In the genomic region with DNA sequence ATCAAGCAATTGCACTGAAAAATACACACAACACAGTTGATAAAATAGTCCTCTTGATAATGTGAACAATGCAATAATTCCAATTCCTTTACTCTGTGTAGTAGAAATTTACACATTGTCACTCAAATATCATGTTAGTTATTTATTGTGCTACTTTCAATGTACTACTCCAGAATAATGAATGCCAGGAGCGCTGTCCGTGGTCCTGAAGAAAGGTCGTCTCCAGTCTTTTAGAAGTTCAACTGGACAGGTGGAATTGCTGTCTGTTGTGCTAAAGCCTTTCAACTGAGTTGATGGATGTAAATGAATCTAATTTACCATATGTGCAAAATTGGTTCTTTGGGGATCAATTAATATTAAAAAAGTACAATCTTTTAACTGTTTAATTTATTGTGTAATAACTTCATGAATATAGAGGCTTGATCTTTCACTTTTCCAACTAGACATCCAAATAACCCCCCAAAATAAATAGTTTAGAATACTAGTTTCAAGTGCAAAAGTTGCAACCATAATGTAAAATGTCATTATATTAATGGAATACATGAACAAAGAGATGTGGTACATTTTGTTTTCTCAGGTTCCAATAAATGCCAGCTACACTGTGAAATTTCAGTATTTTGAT, we compare ENCODE assay signal across 10 cellular contexts. TPM values are rescaled to one million over a fixed set of nuclear protein-coding genes. Genes with fewer than 3 reads are reported as not detected.
A peak's percentile ranks its signal among the peaks of the same experiment; 100 is the strongest.
DNase-seq lines count a peak whose midpoint lies in the region; ATAC-seq and TF ChIP-seq lines count a peak whose summit lies in the region.
"Had no signal": no experiment of that assay in that cellular context is flagged by ENCODE, and none has a peak within 500 bp of the region (broad histone marks: within the 10 kb centered on the region; RNA-seq: fewer than 3 reads in every experiment).

No MANE protein-coding gene starts in this region.

- H3K27ac Mint-ChIP-seq in endothelial cell (ENCODE audit: unreplicated experiment) (no peak overlapping the region), progenitor cell of endocrine pancreas (no peak overlapping the region)
- H3K27ac Mint-ChIP-seq in stimulated activated effector memory CD8-positive, alpha-beta T cell treated with anti-CD3 and anti-CD28 coated beads, Interleukin-12 subunit alpha, Interleukin-12 subunit beta, amount 100 ng/mL, for 72 hours, result no peak overlapping the region
- H3K27ac Mint-ChIP-seq: stimulated activated naive CD8-positive, alpha-beta T cell treated with anti-CD3 and anti-CD28 coated beads, Interleukin-15, amount 100 ng/mL, for 72 hours; T-helper 1 cell treated with Interleukin-12 subunit alpha and Interleukin-12 subunit beta and Interleukin-4 antibody, amounts not matched to agents 30 μg/mL and 1 μg/mL, for 36 hours had no signal

- ATAC-seq in Right ventricle myocardium superior (ENCODE audit: poor library complexity) (no peak), RWPE2 (ENCODE audit: low read depth) (0 out of 3 replicates have a peak, but pooled peaks have one; percentile 37), HG02938 (IDR thresholded peaks at IDR 0.05; ENCODE audit: unreplicated experiment) (no peak)
- ATAC-seq in stimulated activated effector memory CD8-positive, alpha-beta T cell treated with anti-CD3 and anti-CD28 coated beads, Interleukin-12 subunit alpha, Interleukin-12 subunit beta, amount 100 ng/mL, for 72 hours, result no peak
- ATAC-seq: stimulated activated naive CD8-positive, alpha-beta T cell treated with anti-CD3 and anti-CD28 coated beads, Interleukin-15, amount 100 ng/mL, for 72 hours had no signal

- H3K4me3 ChIP-seq in RWPE2 (ENCODE audit: severe bottlenecking) (no peak overlapping the region), uterus (no peak overlapping the region)

- H3K36me3 Mint-ChIP-seq in endothelial cell (ENCODE audit: low read depth, unreplicated experiment) (no peaks in the 10 kb centered on the region), progenitor cell of endocrine pancreas (ENCODE audit: insufficient read depth) (no peaks in the 10 kb centered on the region)
- H3K36me3 Mint-ChIP-seq in stimulated activated effector memory CD8-positive, alpha-beta T cell treated with anti-CD3 and anti-CD28 coated beads, Interleukin-12 subunit alpha, Interleukin-12 subunit beta, amount 100 ng/mL, for 72 hours, result no peaks in the 10 kb centered on the region

- H3K27me3 ChIP-seq in RWPE2 (ENCODE audit: insufficient read depth, poor library complexity, severe bottlenecking), result peaks cover 35% of the 10 kb centered on the region
- peaks cover 0 to 39% of the 10 kb centered on the region in 2 donors for H3K27me3 ChIP-seq in uterus

- TF ChIP-seq POLR2A in uterus (IDR thresholded peaks at IDR 0.05), result no peak

- H3K9me3 ChIP-seq in RWPE2 (ENCODE audit: severe bottlenecking) (no peaks in the 10 kb centered on the region), uterus (no peaks in the 10 kb centered on the region)

- H3K27me3 Mint-ChIP-seq in endothelial cell (ENCODE audit: unreplicated experiment) (peaks cover 21% of the 10 kb centered on the region), progenitor cell of endocrine pancreas (peaks cover 72% of the 10 kb centered on the region)

- H3K4me1 ChIP-seq in RWPE2 (ENCODE audit: insufficient read depth, poor library complexity, severe bottlenecking) (no peaks in the 10 kb centered on the region), uterus (no peaks in the 10 kb centered on the region)

- peak; percentile 68 for DNase-seq in Right ventricle myocardium superior
- no peak for DNase-seq in cardiac septum (ENCODE audit: low spot score)
- no peak for DNase-seq in RWPE2 (ENCODE audit: low spot score)
- DNase-seq in endothelial cell (ENCODE audit: low spot score), result peak; percentile 78
- DNase-seq in progenitor cell of endocrine pancreas (ENCODE audit: low spot score, unreplicated experiment), result peak; percentile 73
- DNase-seq in stimulated activated effector memory CD8-positive, alpha-beta T cell treated with anti-CD3 and anti-CD28 coated beads, Interleukin-12 subunit alpha, Interleukin-12 subunit beta, amount 100 ng/mL, for 72 hours (ENCODE audit: low spot score in 2 of 2), result no peak
- no peak for DNase-seq in uterus

- no peak for TF ChIP-seq CTCF in RWPE2 (IDR thresholded peaks at IDR 0.05; ENCODE audit: poor library complexity, severe bottlenecking)
- TF ChIP-seq CTCF in endothelial cell (IDR thresholded peaks at IDR 0.05; ENCODE audit: unreplicated experiment), result no peak
- no peak for TF ChIP-seq CTCF in progenitor cell of endocrine pancreas (IDR thresholded peaks at IDR 0.05; ENCODE audit: unreplicated experiment)
- TF ChIP-seq CTCF in uterus (IDR thresholded peaks at IDR 0.05), result no peak

- H3K9me3 Mint-ChIP-seq in endothelial cell (ENCODE audit: unreplicated experiment), result no peaks in the 10 kb centered on the region
- no peaks in the 10 kb centered on the region for H3K9me3 Mint-ChIP-seq in progenitor cell of endocrine pancreas (ENCODE audit: low read depth)
- H3K9me3 Mint-ChIP-seq in stimulated activated effector memory CD8-positive, alpha-beta T cell treated with anti-CD3 and anti-CD28 coated beads, Interleukin-12 subunit alpha, Interleukin-12 subunit beta, amount 100 ng/mL, for 72 hours, result no peaks in the 10 kb centered on the region
- H3K9me3 Mint-ChIP-seq: T-helper 1 cell treated with Interleukin-12 subunit alpha and Interleukin-12 subunit beta and Interleukin-4 antibody, amounts not matched to agents 30 μg/mL and 1 μg/mL, for 36 hours had no signal

- H3K27ac ChIP-seq in RWPE2 (ENCODE audit: poor library complexity, severe bottlenecking) (no peak overlapping the region), uterus (no peak overlapping the region)

- H3K4me3 Mint-ChIP-seq in endothelial cell (ENCODE audit: unreplicated experiment) (no peak overlapping the region), progenitor cell of endocrine pancreas (ENCODE audit: low read depth) (no peak overlapping the region)
- H3K4me3 Mint-ChIP-seq in stimulated activated effector memory CD8-positive, alpha-beta T cell treated with anti-CD3 and anti-CD28 coated beads, Interleukin-12 subunit alpha, Interleukin-12 subunit beta, amount 100 ng/mL, for 72 hours, result no peak overlapping the region
- H3K4me3 Mint-ChIP-seq: stimulated activated naive CD8-positive, alpha-beta T cell treated with anti-CD3 and anti-CD28 coated beads, Interleukin-15, amount 100 ng/mL, for 72 hours; T-helper 1 cell treated with Interleukin-12 subunit alpha and Interleukin-12 subunit beta and Interleukin-4 antibody, amounts not matched to agents 30 μg/mL and 1 μg/mL, for 36 hours had no signal

- intact Hi-C loops in Right ventricle myocardium superior (cut with DNase I) (no loop called here), cardiac septum (cut with DNase I) (no loop called here), uterus (cut with DNase I; ENCODE audit: low total_unique reads) (no loop called here)

- H3K36me3 ChIP-seq in RWPE2 (ENCODE audit: low read depth) (no peaks in the 10 kb centered on the region), uterus (no peaks in the 10 kb centered on the region)

- peaks cover 26% of the 10 kb centered on the region for H3K4me1 Mint-ChIP-seq in endothelial cell (ENCODE audit: unreplicated experiment)
- peaks cover 16% of the 10 kb centered on the region for H3K4me1 Mint-ChIP-seq in progenitor cell of endocrine pancreas (ENCODE audit: low read depth)
- H3K4me1 Mint-ChIP-seq in stimulated activated effector memory CD8-positive, alpha-beta T cell treated with anti-CD3 and anti-CD28 coated beads, Interleukin-12 subunit alpha, Interleukin-12 subunit beta, amount 100 ng/mL, for 72 hours, result no peaks in the 10 kb centered on the region
- H3K4me1 Mint-ChIP-seq: stimulated activated naive CD8-positive, alpha-beta T cell treated with anti-CD3 and anti-CD28 coated beads, Interleukin-15, amount 100 ng/mL, for 72 hours had no signal

RNA-seq across cellular contexts. Expression of a gene that starts 3.2 kb away (rescaled TPM):
- total RNA-seq in Right ventricle myocardium superior (5.5 TPM), cardiac septum (0.67 TPM), endothelial cell (ENCODE audit: unreplicated experiment) (2.8 TPM), progenitor cell of endocrine pancreas (6.3 and 7.6 TPM in 2 replicates), uterus (10 to 100 TPM in 1 of 4 donors, under 1 TPM in 1, not detected in 2; 0.76 to 13.1 TPM)

Comparison
In these comparisons a context has a peak if more than half of its experiments do, and no peak if none do; other contexts are left out.
1. DNase-seq: peak in Right ventricle myocardium superior (single experiment), endothelial cell (single experiment) and progenitor cell of endocrine pancreas (single experiment); none in cardiac septum (single experiment), RWPE2 (single experiment), stimulated activated effector memory CD8-positive, alpha-beta T cell treated with anti-CD3 and anti-CD28 coated beads, Interleukin-12 subunit alpha, Interleukin-12 subunit beta, amount 100 ng/mL, for 72 hours (0 of 2) and uterus (0 of 2).